In genomic region chr7:155510975-155511595, GRCh38 we compare ENCODE assay signal across 28 cellular contexts. TPM values are rescaled to one million over a fixed set of nuclear protein-coding genes. Genes with fewer than 3 reads are reported as not detected.
"Had no signal": no experiment of that assay in that cellular context is flagged by ENCODE, and none has a peak within 500 bp of the region (broad histone marks: within the 10 kb centered on the region; RNA-seq: fewer than 3 reads in every experiment).

No MANE protein-coding gene starts in this region.

- H3K27ac ChIP-seq: brain microvascular endothelial cell, esophagus muscularis mucosa, gastrocnemius medialis, SJSA1, tibial artery, VCaP had no signal

- H3K9me3 ChIP-seq: esophagus muscularis mucosa, gastrocnemius medialis, SJSA1, tibial artery had no signal

- H3K4me3 ChIP-seq: esophagus muscularis mucosa, gastrocnemius medialis, SJSA1, tibial artery had no signal

- H3K4me1 ChIP-seq: gastrocnemius medialis, SJSA1 had no signal

- DNase-seq: activated CD4-positive, alpha-beta T cell treated with anti-CD3 and anti-CD28 coated beads, Interleukin-2, amount 50 U/mL, for 1 hour; activated CD4-positive, CD25-positive, alpha-beta regulatory T cell treated with anti-CD3 and anti-CD28 coated beads, Interleukin-2, amount 50 U/mL, for 72 hours; activated naive CD4-positive, alpha-beta T cell treated with Interleukin-2 at 50 U/mL for 16 hours; activated T-cell treated with anti-CD3 and anti-CD28 coated beads, Interleukin-2, amount 50 U/mL, for 1 hour; anterior cingulate cortex; brain microvascular endothelial cell; dermis blood vessel endothelial cell; effector memory CD4-positive, alpha-beta T cell; gastrocnemius medialis; head of caudate nucleus; islet precursor cell; left colon; mesenchymal stem cell; posterior cingulate gyrus; stimulated activated CD4-positive, alpha-beta T cell treated with anti-CD3 and anti-CD28 coated beads, Interleukin-4, amount 100 ng/mL, for 1 hour; stimulated activated naive CD8-positive, alpha-beta T cell treated with anti-CD3 and anti-CD28 coated beads, Interleukin-15, Interleukin-2, amounts not matched to agents 100 U/mL and 50 U/mL, for 24 hours; T-helper 2 cell; tibial artery had no signal

- H3K27ac Mint-ChIP-seq: nephron had no signal

- ATAC-seq: gastrocnemius medialis; left colon; stimulated activated naive CD8-positive, alpha-beta T cell treated with anti-CD3 and anti-CD28 coated beads, Interleukin-15, Interleukin-2, amounts not matched to agents 100 U/mL and 50 U/mL, for 24 hours had no signal

- H3K36me3 ChIP-seq: brain microvascular endothelial cell, esophagus muscularis mucosa, gastrocnemius medialis, SJSA1, tibial artery had no signal

RNA-seq across cellular contexts. Expression of gene CNPY1, which starts 35.3 kb away (rescaled TPM):
- total RNA-seq: dermis blood vessel endothelial cell, esophagus muscularis mucosa, left colon, lower leg skin, mononuclear cell, omental fat pad, renal cortical epithelial cell, SJSA1, subcutaneous adipose tissue had no signal
- polyA plus RNA-seq: urinary bladder had no signal

RNA-seq across cellular contexts. Expression of gene EN2, which starts 53.2 kb away (rescaled TPM):
- total RNA-seq: dermis blood vessel endothelial cell, left colon, mononuclear cell, subcutaneous adipose tissue, urinary bladder had no signal
